In the genomic region with DNA sequence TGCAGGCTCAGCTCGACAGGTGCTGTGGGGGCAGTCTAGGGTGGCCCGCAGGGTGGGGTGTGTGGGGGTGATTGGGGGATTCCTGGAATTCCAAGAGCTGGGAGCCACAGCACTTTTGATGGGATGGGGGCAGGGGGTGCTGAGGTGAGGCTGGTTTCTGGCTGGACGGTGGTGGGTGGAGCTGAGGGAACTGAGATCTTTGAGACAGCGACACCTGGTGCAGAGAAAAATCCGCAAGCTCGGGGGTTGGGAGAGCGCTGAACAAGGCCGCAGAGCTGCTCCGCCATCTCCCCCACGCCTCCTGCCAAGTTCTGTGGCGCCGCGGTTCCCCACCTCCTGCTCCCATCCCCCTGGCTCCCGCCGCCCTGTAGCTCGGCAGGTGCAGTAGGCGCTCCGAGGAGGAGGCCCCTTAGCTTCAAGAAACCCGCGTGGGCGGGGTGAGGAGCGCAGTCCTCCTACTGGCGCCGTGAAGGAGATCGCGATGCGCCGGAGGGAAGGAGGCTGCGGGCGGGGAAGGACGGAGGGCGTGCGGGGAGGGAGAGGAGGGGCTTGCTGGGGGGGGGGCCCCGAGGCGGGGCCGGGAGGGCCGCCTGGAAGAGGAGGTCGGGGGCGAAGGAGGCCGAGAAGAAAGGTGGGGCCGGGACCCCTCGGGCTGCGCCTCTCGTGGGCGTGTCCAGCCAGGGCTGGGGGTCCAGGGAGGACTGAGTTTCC, we compare ENCODE assay signal across 8 cellular contexts. TPM values are rescaled to one million over a fixed set of nuclear protein-coding genes. Genes with fewer than 3 reads are reported as not detected.
DNase-seq lines count a peak whose midpoint lies in the region; ATAC-seq lines count a peak whose summit lies in the region.

No MANE protein-coding gene starts in this region.

- H3K4me3 Mint-ChIP-seq in activated naive CD4-positive, alpha-beta T cell treated with anti-CD3 and anti-CD28 coated beads for 36 hours, result peak overlapping the region; percentile 74

- H3K36me3 Mint-ChIP-seq in activated naive CD4-positive, alpha-beta T cell treated with anti-CD3 and anti-CD28 coated beads for 36 hours (ENCODE audit: low read depth), result peaks cover 4% of the 10 kb centered on the region

- peaks cover 38% of the 10 kb centered on the region for H3K4me1 Mint-ChIP-seq in activated naive CD4-positive, alpha-beta T cell treated with anti-CD3 and anti-CD28 coated beads for 36 hours (ENCODE audit: low read depth)

- no peaks in the 10 kb centered on the region for H3K27me3 Mint-ChIP-seq in activated naive CD4-positive, alpha-beta T cell treated with anti-CD3 and anti-CD28 coated beads for 36 hours (ENCODE audit: low read depth)

- peak overlapping the region; percentile 62 for H3K27ac Mint-ChIP-seq in activated naive CD4-positive, alpha-beta T cell treated with anti-CD3 and anti-CD28 coated beads for 36 hours

- H3K9me3 Mint-ChIP-seq in activated naive CD4-positive, alpha-beta T cell treated with anti-CD3 and anti-CD28 coated beads for 36 hours, result no peaks in the 10 kb centered on the region

- DNase-seq in GM04504 (ENCODE audit: low read depth), result peak; percentile 62
- DNase-seq in NCI-H1092 (lab: John Stamatoyannopoulos, UW), result peak; percentile 86
- DNase-seq in SK-N-DZ (ENCODE audit: low spot score), result peak; percentile 77
- DNase-seq in activated naive CD4-positive, alpha-beta T cell treated with anti-CD3 and anti-CD28 coated beads for 36 hours, result peak; percentile 94
- peak; percentile 75 for DNase-seq in globus pallidus (ENCODE audit: low spot score)
- DNase-seq in occipital lobe (lab: John Stamatoyannopoulos, UW), result peak; percentile 72

- no peak for ATAC-seq in HG03457 (IDR thresholded peaks at IDR 0.05; ENCODE audit: unreplicated experiment)

- intact Hi-C loops in activated naive CD4-positive, alpha-beta T cell treated with anti-CD3 and anti-CD28 coated beads for 36 hours (cut with micrococcal nuclease), result loop anchor here (1.0 to 10.0 kb wide), 11 partner anchors 8 to 665 kb away; a partner anchor contains a TSS

- CTCF ChIA-PET in activated naive CD4-positive, alpha-beta T cell treated with anti-CD3 and anti-CD28 coated beads for 36 hours (lab: Charles Lee), result interaction anchor here (0.6 to 2.8 kb wide), 21 partner anchors 9 to 193 kb away, joined by 3 to 44 read pairs (median 4); no protein-coding TSS in a partner anchor

- peak overlapping the region; percentile 74 for H3K27ac ChIP-seq in temporal lobe (ENCODE audit: low read depth, low read length)

RNA-seq across cellular contexts. Expression of a gene that starts 1.3 kb away (rescaled TPM):
- 20.8 and 25.6 TPM in 2 replicates for polyA plus RNA-seq in SK-N-DZ (2014; cell fraction: cytosol; rRNA removed)
- polyA plus RNA-seq in SK-N-DZ (2014; cell fraction: nucleus; rRNA removed), result 52.0 and 85.2 TPM in 2 replicates
- 10 to 100 TPM; 27.8 to 28.6 TPM for total RNA-seq in activated naive CD4-positive, alpha-beta T cell treated with anti-CD3 and anti-CD28 coated beads for 36 hours
- total RNA-seq in occipital lobe (5.6 TPM), temporal lobe (3.0 TPM)

RNA-seq across cellular contexts. Expression of a gene that starts 3.1 kb away (rescaled TPM):
- polyA plus RNA-seq in SK-N-DZ (2014; cell fraction: cytosol; rRNA removed), result 3.4 and 16.0 TPM in 2 replicates
- polyA plus RNA-seq in SK-N-DZ (2014; cell fraction: nucleus; rRNA removed), result 12.6 and 15.0 TPM in 2 replicates
- total RNA-seq in activated naive CD4-positive, alpha-beta T cell treated with anti-CD3 and anti-CD28 coated beads for 36 hours, result 10 to 100 TPM; 67.3 to 77.1 TPM
- 0.94 TPM for total RNA-seq in occipital lobe
- 2.0 TPM for total RNA-seq in temporal lobe

RNA-seq across cellular contexts. Expression of a gene that starts 15.1 kb away (rescaled TPM):
- 71.3 and 72.7 TPM in 2 replicates for polyA plus RNA-seq in SK-N-DZ (2014; cell fraction: cytosol; rRNA removed)
- polyA plus RNA-seq in SK-N-DZ (2014; cell fraction: nucleus; rRNA removed), result 64.4 and 76.4 TPM in 2 replicates
- not detected for total RNA-seq in activated naive CD4-positive, alpha-beta T cell treated with anti-CD3 and anti-CD28 coated beads for 36 hours
- 70.2 TPM for total RNA-seq in occipital lobe
- 94.9 TPM for total RNA-seq in temporal lobe

RNA-seq across cellular contexts. Expression of a gene that starts 36.6 kb away (rescaled TPM):
- 1.8 and 3.6 TPM in 2 replicates for polyA plus RNA-seq in SK-N-DZ (2014; cell fraction: cytosol; rRNA removed)
- 2.1 and 3.1 TPM in 2 replicates for polyA plus RNA-seq in SK-N-DZ (2014; cell fraction: nucleus; rRNA removed)
- total RNA-seq in activated naive CD4-positive, alpha-beta T cell treated with anti-CD3 and anti-CD28 coated beads for 36 hours, result 1 to 10 TPM; 6.5 to 9.3 TPM
- 23.1 TPM for total RNA-seq in occipital lobe
- 20.2 TPM for total RNA-seq in temporal lobe

Comparison
In these comparisons a context has a peak if more than half of its experiments do, and no peak if none do; other contexts are left out.
1. RNA of a gene that starts 3.1 kb away (total RNA-seq): 67.3 to 77.1 TPM in activated naive CD4-positive, alpha-beta T cell treated with anti-CD3 and anti-CD28 coated beads for 36 hours; 2.0 TPM in temporal lobe (single experiment) and 0.94 TPM in occipital lobe (single experiment); every median in the first group is over 10 times any median in the second.
2. RNA of a gene that starts 15.1 kb away (total RNA-seq): 94.9 TPM in temporal lobe (single experiment) and 70.2 TPM in occipital lobe (single experiment); not detected in activated naive CD4-positive, alpha-beta T cell treated with anti-CD3 and anti-CD28 coated beads for 36 hours; every median in the first group is over 10 times any median in the second.
3. Peak in every context shown above with its lines, with median percentiles within 50 percentile points of each other: DNase-seq.